Comparison of ENCODE assay signal across 8 cellular contexts in genomic region chrX:150897371-150898319, GRCh38. TPM values are rescaled to one million over a fixed set of nuclear protein-coding genes. Genes with fewer than 3 reads are reported as not detected.
DNase-seq lines count a peak whose midpoint lies in the region; ATAC-seq and TF ChIP-seq lines count a peak whose summit lies in the region.

No MANE protein-coding gene starts in this region.

- peak; percentile 0 for ATAC-seq in T-helper 17 cell
- ATAC-seq in body of pancreas: no peak
- ATAC-seq in HG02885 (IDR thresholded peaks at IDR 0.05; ENCODE audit: poor library complexity, unreplicated experiment): no peak

- H3K27me3 ChIP-seq in body of pancreas (no peaks in the 10 kb centered on the region), kidney epithelial cell (ENCODE audit: control insufficient read depth, insufficient read depth, low read length) (no peaks in the 10 kb centered on the region)

- no peaks in the 10 kb centered on the region for H3K36me3 Mint-ChIP-seq in T-helper 17 cell (ENCODE audit: low read depth)

- TF ChIP-seq POLR2A in body of pancreas (IDR thresholded peaks at IDR 0.05): no peak

- H3K4me1 ChIP-seq in body of pancreas: peaks cover 5% of the 10 kb centered on the region

- H3K4me1 Mint-ChIP-seq in T-helper 17 cell: no peaks in the 10 kb centered on the region

- peak overlapping the region in 3 of 4 donors; percentile 47 to 73 (median 68) for H3K27ac ChIP-seq in body of pancreas

- DNase-seq in EH (ENCODE audit: low read depth) (peak; percentile 23), HT-29 (ENCODE audit: low spot score) (peak; percentile 23), T-helper 17 cell (peak; percentile 5 to 19 (median 11)), body of pancreas (peak; percentile 20 to 45 (median 28)), kidney epithelial cell (ENCODE audit: low read depth) (no peak), kidney glomerular epithelial cell (lab: John Stamatoyannopoulos, UW) (no peak)
- DNase-seq in stimulated activated CD4-positive, alpha-beta T cell treated with anti-CD3 and anti-CD28 coated beads, Interleukin-1b, Interleukin-23, amount 100 ng/mL, for 48 hours: peak; percentile 38

- no peaks in the 10 kb centered on the region for H3K36me3 ChIP-seq in body of pancreas (replicated peaks in 1 of 2; ENCODE audit: insufficient read depth in 1 of 2, low read depth in 2 of 2)
- no peaks in the 10 kb centered on the region for H3K36me3 ChIP-seq in kidney epithelial cell (ENCODE audit: control insufficient read depth, insufficient read depth, low read length)

- peak overlapping the region; percentile 85 for H3K4me3 Mint-ChIP-seq in T-helper 17 cell

- no peak for TF ChIP-seq CTCF in body of pancreas (IDR thresholded peaks at IDR 0.05)
- no peak for TF ChIP-seq CTCF in kidney epithelial cell (IDR thresholded peaks at IDR 0.05; ENCODE audit: insufficient read depth, low read length, poor library complexity, severe bottlenecking)

- peak overlapping the region in 1 of 2 donors; percentile 37 for H3K4me3 ChIP-seq in body of pancreas
- peak overlapping the region; percentile 64 for H3K4me3 ChIP-seq in kidney epithelial cell (ENCODE audit: low read depth, low read length)

- intact Hi-C loops in body of pancreas (cut with DNase I): no loop called here

- H3K27ac Mint-ChIP-seq in T-helper 17 cell: peak overlapping the region; percentile 21

- H3K27me3 Mint-ChIP-seq in T-helper 17 cell: no peaks in the 10 kb centered on the region

- WGBS in body of pancreas, 2 donors: 2 to 4% methylated on average over 9 to 20 of the region's 23 CpGs

- H3K9me3 ChIP-seq in T-helper 17 cell (ENCODE audit: control insufficient read depth, low read length, poor library complexity, severe bottlenecking) (no peaks in the 10 kb centered on the region), body of pancreas (no peaks in the 10 kb centered on the region)

RNA-seq across cellular contexts. Expression of gene CD99L2, which starts 0.8 kb away (rescaled TPM):
- 3.3 and 3.8 TPM in 2 replicates for total RNA-seq in HT-29 (2014; rRNA removed; shearing (Covaris generic))
- total RNA-seq in T-helper 17 cell: 10 to 100 TPM in 1 of 2 donors, 1 to 10 TPM in 1; 9.4 to 10.4 TPM
- 10 to 100 TPM; 22.1 to 28.7 TPM for total RNA-seq in body of pancreas
- total RNA-seq in kidney epithelial cell: 28.1 and 29.8 TPM in 2 replicates

Comparison
In these comparisons a context has a peak if more than half of its experiments do, and no peak if none do; other contexts are left out.
1. DNase-seq: peak in EH (single experiment), HT-29 (single experiment), T-helper 17 cell (3 of 3), body of pancreas (4 of 4) and stimulated activated CD4-positive, alpha-beta T cell treated with anti-CD3 and anti-CD28 coated beads, Interleukin-1b, Interleukin-23, amount 100 ng/mL, for 48 hours (single experiment); none in kidney epithelial cell (single experiment) and kidney glomerular epithelial cell (single experiment).